ENCODE assay signal across 8 cellular contexts in genomic region chr1:145607833-145608733, GRCh38. TPM values are rescaled to one million over a fixed set of nuclear protein-coding genes. Genes with fewer than 3 reads are reported as not detected.
DNase-seq lines count a peak whose midpoint lies in the region; TF ChIP-seq lines count a peak whose summit lies in the region.
"Not testable (repeated sequence)": the region's sequence is repeated elsewhere in the genome, so short reads cannot be mapped to it uniquely, and the experiment has no call there.

TSS of gene GPR89A (plus strand) at chr1:145607988. CDS start at chr1:145608134, 146 bp downstream.

- DNase-seq in ELF-1 (ENCODE audit: low read depth, low spot score) (peak; percentile 97), H7 (peak; percentile 85), M059J (ENCODE audit: low read depth) (peak; percentile 91), SHP77 (lab: John Stamatoyannopoulos, UW) (peak; percentile 95 to 97), fibroblast of villous mesenchyme (ENCODE audit: low read depth) (peak; percentile 91), stomach (peak; percentile 96)
- DNase-seq in activated effector memory CD4-positive, alpha-beta T cell treated with anti-CD3 and anti-CD28 coated beads, Interleukin-2, amount 50 U/mL, for 16 hours, result peak; percentile 99

- not testable (repeated sequence) for H3K79me2 ChIP-seq in neural cell (replicated peaks; ENCODE audit: insufficient read depth, low read length)

- not testable (repeated sequence) for H3K9me2 ChIP-seq in neural cell (ENCODE audit: insufficient read depth, low read length)

- TF ChIP-seq RAD21 in neural cell (conservative IDR thresholded peaks at IDR 0.05), result not testable (repeated sequence)

- H3K4me1 ChIP-seq in stomach, result peaks cover 0 to 16% (median 10%) of the 10 kb centered on the region in 4 donors

- H3K9ac ChIP-seq in neural cell (ENCODE audit: low read length), result peak within 1 kb of the TSS; percentile 72

- H3K27me3 ChIP-seq in H7 (ENCODE audit: control insufficient read depth, insufficient read depth, low read length); neural cell (ENCODE audit: insufficient read depth, low read depth, low read length); stomach: not testable (repeated sequence)

- peak within 1 kb of the TSS; percentile 70 for H3K27ac ChIP-seq in neural cell (ENCODE audit: low read length)
- peak within 1 kb of the TSS; percentile 88 to 96 (median 89) for H3K27ac ChIP-seq in stomach

- intact Hi-C loops in stomach (cut with DNase I; ENCODE audit: low total_unique reads), result not testable (repeated sequence)

- H3K36me3 ChIP-seq in H7 (replicated peaks; ENCODE audit: control insufficient read depth, insufficient read depth, low read length); neural cell (ENCODE audit: insufficient read depth, low read length); stomach: not testable (repeated sequence)

- H3K4me2 ChIP-seq in neural cell (ENCODE audit: low read length), result peak within 1 kb of the TSS; percentile 34

- WGBS in stomach, 5 donors, result 0 to 1% (median 0%) methylated on average over 10 to 53 of the region's 71 CpGs

- not testable (repeated sequence) for TF ChIP-seq EP300 in neural cell (conservative IDR thresholded peaks at IDR 0.05; ENCODE audit: poor library complexity, severe bottlenecking); stomach (IDR thresholded peaks at IDR 0.05)

- not testable (repeated sequence) for H3F3A ChIP-seq in neural cell (ENCODE audit: insufficient read depth, low read length, poor library complexity, severe bottlenecking)

- H3K4me3 ChIP-seq in H7 (ENCODE audit: insufficient read depth, low read depth, low read length) (peak within 1 kb of the TSS; percentile 75), fibroblast of villous mesenchyme (ENCODE audit: low read depth, low read length) (peak within 1 kb of the TSS; percentile 75), neural cell (ENCODE audit: low read length) (peak within 1 kb of the TSS; percentile 69), stomach (peak within 1 kb of the TSS; percentile 53 to 87 (median 76))

- not testable (repeated sequence) for H4K20me1 ChIP-seq in neural cell (ENCODE audit: insufficient read depth)

- not testable (repeated sequence) for H3K9me3 ChIP-seq in neural cell (ENCODE audit: low read length); stomach

- TF ChIP-seq CTCF in fibroblast of villous mesenchyme (IDR thresholded peaks at IDR 0.05; ENCODE audit: insufficient read depth, low read depth, low read length); neural cell (IDR thresholded peaks at IDR 0.05; ENCODE audit: poor library complexity, severe bottlenecking); stomach (IDR thresholded peaks at IDR 0.05): not testable (repeated sequence)

- peak in 2 of 4 donors; percentile 41 to 57 for TF ChIP-seq POLR2A in stomach (IDR thresholded peaks at IDR 0.05)

- peak within 1 kb of the TSS; percentile 58 for H2AFZ ChIP-seq in neural cell (ENCODE audit: low read depth, low read length)

TF ChIP-seq in neural cell, 6 proteins besides CTCF, POLR2A, EP300 and RAD21:
- TF ChIP-seq REST (IDR thresholded peaks at IDR 0.05; ENCODE audit: borderline replicate concordance) (peak; percentile 34), TAF1 (IDR thresholded peaks at IDR 0.05; ENCODE audit: low read depth) (peak; percentile 55), MXI1 (conservative IDR thresholded peaks at IDR 0.05; ENCODE audit: poor library complexity, severe bottlenecking) (peak; percentile 87), POLR2AphosphoS5 (IDR thresholded peaks at IDR 0.05) (peak; percentile 76)
TF ChIP-seq in neural cell: peak in this region for 4; not testable (repeated sequence) for 2.

RNA-seq across cellular contexts. Expression of gene GPR89A, which starts in this region (rescaled TPM):
- 26.7 and 29.9 TPM in 2 replicates for total RNA-seq in H7 (2014; rRNA removed; shearing (Covaris generic))
- 70.5 and 120 TPM in 2 replicates for total RNA-seq in M059J (2014; rRNA removed; shearing (Covaris generic))
- total RNA-seq in fibroblast of villous mesenchyme, result 29.0 and 38.4 TPM in 2 replicates
- polyA plus RNA-seq in neural cell, result 38.4 and 51.7 TPM in 2 replicates
- polyA minus RNA-seq in neural cell, result 47.0 and 57.3 TPM in 2 replicates
- 10 to 100 TPM in 4 of 5 donors, 1 to 10 TPM in 1; 5.8 to 60.6 (median 20.3) TPM for total RNA-seq in stomach
- polyA plus RNA-seq in stomach, result 10 to 100 TPM in 1 of 3 donors, 1 to 10 TPM in 2; 7.2 to 11.9 (median 9.1) TPM

Comparison
In these comparisons a context has a peak if more than half of its experiments do, and no peak if none do; other contexts are left out.
1. Peak in every context shown above with its lines: DNase-seq, H3K4me3 ChIP-seq and H3K27ac ChIP-seq.